8 cellular contexts compared by ENCODE assay signal in the genomic region with DNA sequence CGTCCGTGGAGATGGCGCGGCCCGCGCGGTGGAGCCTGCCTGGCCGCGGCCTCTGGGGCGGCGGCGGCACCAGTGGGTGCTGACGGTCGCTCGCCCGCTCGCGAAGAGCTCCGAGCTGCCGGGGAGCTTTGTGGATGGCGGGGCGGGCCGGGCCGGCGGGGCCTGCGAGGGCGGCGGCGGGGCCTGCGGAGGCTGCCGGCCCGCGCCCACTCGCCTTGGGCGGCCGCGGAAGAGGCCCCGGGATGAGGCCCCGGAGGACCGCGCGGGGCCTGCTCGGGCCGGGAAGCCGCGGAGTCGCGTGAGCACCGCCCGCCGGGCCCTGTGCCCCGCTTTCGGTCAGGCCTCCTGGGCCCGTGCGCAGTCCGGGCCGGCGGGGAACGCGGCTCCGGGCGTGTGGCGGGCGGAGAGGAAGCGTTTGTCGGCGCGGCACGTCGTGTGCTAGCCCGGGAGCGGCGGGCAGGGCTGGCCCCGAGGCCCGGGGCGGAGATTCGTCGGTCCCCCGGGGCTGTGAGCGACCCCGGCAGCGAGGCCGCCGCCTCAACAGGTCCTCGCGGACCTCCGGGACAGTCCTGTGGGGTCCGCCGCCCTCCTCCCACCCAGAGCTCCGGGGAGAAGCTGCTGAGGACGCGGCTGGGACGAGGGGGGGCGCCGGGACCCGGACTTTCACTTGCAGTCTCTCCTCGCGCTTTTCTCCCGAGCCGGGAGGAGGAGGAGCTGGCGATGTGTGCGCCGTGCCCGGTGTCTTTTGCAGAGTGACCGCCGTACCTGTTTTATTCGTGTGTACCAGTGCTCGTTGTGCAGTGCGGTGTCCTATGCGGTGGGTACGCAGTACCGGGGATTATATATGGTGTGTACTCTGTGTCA. TPM values are rescaled to one million over a fixed set of nuclear protein-coding genes. Genes with fewer than 3 reads are reported as not detected.
DNase-seq lines count a peak whose midpoint lies in the region; ATAC-seq, FAIRE-seq and TF ChIP-seq lines count a peak whose summit lies in the region.

No MANE protein-coding gene starts in this region.

- no peaks in the 10 kb centered on the region for H3K36me3 ChIP-seq in bronchial epithelial cell (ENCODE audit: control insufficient read depth, insufficient read depth, low read length)

- intact Hi-C loops in activated B cell treated with CpG ODN at 0.5 μM for 24 hours (cut with micrococcal nuclease): loop anchor here (1.0 to 5.0 kb wide), 5 partner anchors 8 to 921 kb away; a partner anchor contains a TSS

- peak overlapping the region; percentile 77 for H3K4me3 Mint-ChIP-seq in activated B cell treated with CpG ODN at 0.5 μM for 24 hours

- CTCF ChIA-PET in GM10248 (lab: Yijun Ruan, JAX) (interaction anchor here (1.2 to 1.6 kb wide), 2 partner anchors 11 to 62 kb away, joined by 3 read pairs; no protein-coding TSS in a partner anchor), activated B cell treated with CpG ODN at 0.5 μM for 24 hours (lab: Charles Lee) (no interaction called here)

- POLR2A ChIA-PET in GM10248 (lab: Yijun Ruan, JAX) (no interaction called here), activated B cell treated with CpG ODN at 0.5 μM for 24 hours (lab: Charles Lee) (interaction anchor here (1.1 to 1.5 kb wide), 3 partner anchors 8 to 914 kb away, joined by 3 to 5 read pairs (median 5); a partner anchor contains a TSS)

- DNase-seq in GM10248 (ENCODE audit: extremely low spot score): peak; percentile 50
- DNase-seq in Kasumi-1 (lab: John Stamatoyannopoulos, UW): peak; percentile 69 to 72
- peak; percentile 73 for DNase-seq in activated B cell treated with CpG ODN at 0.5 μM for 24 hours
- DNase-seq in bronchial epithelial cell (ENCODE audit: low read depth): peak; percentile 17
- DNase-seq in iris pigment epithelial cell (ENCODE audit: low read depth): peak; percentile 71
- DNase-seq in stimulated activated CD4-positive, alpha-beta T cell treated with anti-CD3 and anti-CD28 coated beads, Interleukin-12 subunit alpha, Interleukin-12 subunit beta, amount 100 ng/mL, for 4 hours: peak; percentile 62
- DNase-seq in T1000 (lab: John Stamatoyannopoulos, UW): no peak

- H3K4me1 Mint-ChIP-seq in activated B cell treated with CpG ODN at 0.5 μM for 24 hours: peaks cover 28% of the 10 kb centered on the region

- H3K27me3 Mint-ChIP-seq in activated B cell treated with CpG ODN at 0.5 μM for 24 hours: peaks cover 4% of the 10 kb centered on the region

- H3K27ac Mint-ChIP-seq in activated B cell treated with CpG ODN at 0.5 μM for 24 hours: peak overlapping the region; percentile 60

- ATAC-seq in GM21825 (IDR thresholded peaks at IDR 0.05; ENCODE audit: unreplicated experiment): peak; percentile 33
- ATAC-seq in activated B cell treated with CpG ODN at 0.5 μM for 24 hours (ENCODE audit: low read depth): peak; percentile 51

- peak; percentile 1 for TF ChIP-seq CTCF in GM10248 (IDR thresholded peaks at IDR 0.05; ENCODE audit: control extremely low read depth, extremely low read depth, low read depth, missing control alignments)
- no peak for TF ChIP-seq CTCF in activated B cell treated with CpG ODN at 0.5 μM for 24 hours (IDR thresholded peaks at IDR 0.05)
- TF ChIP-seq CTCF in bronchial epithelial cell (IDR thresholded peaks at IDR 0.05; ENCODE audit: insufficient read depth, low read length, severe bottlenecking): no peak

- H3K36me3 Mint-ChIP-seq in activated B cell treated with CpG ODN at 0.5 μM for 24 hours (ENCODE audit: low read depth): no peaks in the 10 kb centered on the region

- no peaks in the 10 kb centered on the region for H3K27me3 ChIP-seq in bronchial epithelial cell (ENCODE audit: control insufficient read depth, insufficient read depth, low read length)

- H3K9me3 Mint-ChIP-seq in activated B cell treated with CpG ODN at 0.5 μM for 24 hours: no peaks in the 10 kb centered on the region

- H3K4me3 ChIP-seq in bronchial epithelial cell (ENCODE audit: low read depth, low read length): peak overlapping the region; percentile 67

- FAIRE-seq in bronchial epithelial cell (lab: Jason Lieb, UNC): no peak

RNA-seq across cellular contexts. Expression of a gene that starts 0.6 kb away (rescaled TPM):
- total RNA-seq in activated B cell treated with CpG ODN at 0.5 μM for 24 hours: 24.4 and 25.6 TPM in 2 replicates
- total RNA-seq in bronchial epithelial cell: 49.2 and 55.6 TPM in 2 replicates
